ENCODE assay signal across 17 cellular contexts in genomic region chr1:180363596-180363995, GRCh38.
A peak's percentile ranks its signal among the peaks of the same experiment; 100 is the strongest.
DNase-seq lines count a peak whose midpoint lies in the region; ATAC-seq, FAIRE-seq and TF ChIP-seq lines count a peak whose summit lies in the region.
"Had no signal": no experiment of that assay in that cellular context is flagged by ENCODE, and none has a peak within 500 bp of the region (broad histone marks: within the 10 kb centered on the region; RNA-seq: fewer than 3 reads in every experiment).

No MANE protein-coding gene starts in this region.

- intact Hi-C loops in HepG2 (cut with micrococcal nuclease; ENCODE audit: unreplicated experiment) (no loop called here), right lobe of liver (cut with DNase I) (no loop called here), upper lobe of right lung (cut with DNase I) (no loop called here)
- intact Hi-C loops in dendritic cell treated with granulocyte-macrophage colony-stimulating factor and Interleukin-4, amounts not matched to agents 40 ng/mL and 50 ng/mL, for 4 days (cut with micrococcal nuclease), result no loop called here

- H3K27ac ChIP-seq in HepG2 (ENCODE audit: extremely low read length, insufficient read depth, low read length) (no peak overlapping the region), right lobe of liver (no peak overlapping the region), neutrophil (peak overlapping the region; percentile 0), upper lobe of right lung (no peak overlapping the region)
- H3K27ac ChIP-seq: BLaER1 treated with 17β-estradiol and CSF1 and Interleukin-3, amounts not matched to agents 10 nM and 100 nM; GM23248 had no signal

- H3K4me3 ChIP-seq in HepG2 (replicated peaks in 1 of 3; ENCODE audit: insufficient read depth in 1 of 3, low read depth in 2 of 3, low read length in 3 of 3), result no peak overlapping the region
- no peak overlapping the region for H3K4me3 ChIP-seq in right lobe of liver
- H3K4me3 ChIP-seq in neutrophil (ENCODE audit: low read depth in 1 of 2, low read length in 1 of 2), result no peak overlapping the region
- no peak overlapping the region for H3K4me3 ChIP-seq in upper lobe of right lung
- H3K4me3 ChIP-seq: BLaER1 treated with 17β-estradiol and CSF1 and Interleukin-3, amounts not matched to agents 10 nM and 100 nM; GM23248 had no signal

- H3K4me1 ChIP-seq in HepG2 (ENCODE audit: insufficient read depth, low read length), result peaks cover 8% of the 10 kb centered on the region
- H3K4me1 ChIP-seq in right lobe of liver, result no peaks in the 10 kb centered on the region
- peaks cover 9 to 20% of the 10 kb centered on the region in 2 experiments for H3K4me1 ChIP-seq in neutrophil (ENCODE audit: control insufficient read depth in 1 of 2, insufficient read depth in 1 of 2, low read depth in 1 of 2, low read length in 1 of 2)
- no peaks in the 10 kb centered on the region for H3K4me1 ChIP-seq in upper lobe of right lung
- H3K4me1 ChIP-seq: BLaER1 treated with 17β-estradiol and CSF1 and Interleukin-3, amounts not matched to agents 10 nM and 100 nM had no signal

- no peak for TF ChIP-seq RAD21 in HepG2 (CRISPR knock-in tag; IDR thresholded peaks at IDR 0.05)

- 0 out of 2 replicates have a peak, but pooled peaks cover 4% of the 10 kb centered on the region for H4K20me1 ChIP-seq in HepG2 (ENCODE audit: insufficient read depth, low read length)

- ATAC-seq in HepG2 (no peak), right lobe of liver (no peak), upper lobe of right lung (no peak)
- ATAC-seq: CD8-positive, alpha-beta T cell had no signal

- peak overlapping the region; percentile 64 for H3K27ac Mint-ChIP-seq in dendritic cell treated with granulocyte-macrophage colony-stimulating factor and Interleukin-4, amounts not matched to agents 40 ng/mL and 50 ng/mL, for 4 days
- H3K27ac Mint-ChIP-seq: B cell; CD8-positive, alpha-beta T cell had no signal

- peaks cover 8% of the 10 kb centered on the region for H3K4me1 Mint-ChIP-seq in dendritic cell treated with granulocyte-macrophage colony-stimulating factor and Interleukin-4, amounts not matched to agents 40 ng/mL and 50 ng/mL, for 4 days (ENCODE audit: low read depth)
- H3K4me1 Mint-ChIP-seq: B cell had no signal

- H3K9me3 ChIP-seq in HepG2 (ENCODE audit: low read length) (no peaks in the 10 kb centered on the region), right lobe of liver (no peaks in the 10 kb centered on the region), neutrophil (no peaks in the 10 kb centered on the region), upper lobe of right lung (no peaks in the 10 kb centered on the region)

- H3K9ac ChIP-seq in HepG2 (ENCODE audit: insufficient read depth, low read depth, low read length), result no peak overlapping the region
- H3K9ac ChIP-seq: BLaER1 treated with 17β-estradiol and CSF1 and Interleukin-3, amounts not matched to agents 10 nM and 100 nM; GM23248 had no signal

- H3K36me3 ChIP-seq in HepG2 (replicated peaks in 1 of 2; ENCODE audit: control insufficient read depth in 1 of 2, insufficient read depth in 2 of 2, low read length in 2 of 2) (0 out of 5 replicates have a peak, but pooled peaks cover 0 to 2% of the 10 kb centered on the region in 2 experiments), right lobe of liver (no peaks in the 10 kb centered on the region), neutrophil (no peaks in the 10 kb centered on the region), upper lobe of right lung (no peaks in the 10 kb centered on the region)

- BruUV-seq in HepG2 (replicated peaks; lab: Mats Ljungman, UMichigan), result no TSS peak

- DNase-seq in HepG2 (ENCODE audit: low spot score) (no peak), right lobe of liver (no peak), NCI-H82 (lab: John Stamatoyannopoulos, UW) (peak; percentile 65), upper lobe of right lung (no peak), UCSD-AML1 (lab: John Stamatoyannopoulos, UW; ENCODE audit: unreplicated experiment) (no peak)
- DNase-seq in activated CD4-positive, alpha-beta T cell treated with anti-CD3 and anti-CD28 coated beads, Interleukin-2, amount 50 U/mL, for 4 hours, result no peak
- DNase-seq: 8988T; CD8-positive, alpha-beta T cell; COR-L47; GM23248; H7 had no signal

- in situ Hi-C loops in HepG2 (cut with HindIII; ENCODE audit: extremely low pct_ligation_motif_present, low pct_unique_long_range_greater_than_20kb), result no loop called here

- WGBS in HepG2 (ENCODE audit: low lambda C conversion rate), result 97% methylated on average over 2 of the region's 2 CpGs
- WGBS in right lobe of liver (ENCODE audit: insufficient coverage, low coverage, low lambda C conversion rate, missing lambda C conversion rate), result 94% methylated on average over 2 of the region's 2 CpGs

- POLR2A ChIA-PET in HepG2 (lab: Yijun Ruan, JAX), result no interaction called here

- no peak overlapping the region for H2AFZ ChIP-seq in HepG2 (ENCODE audit: low read length)
- H2AFZ ChIP-seq: GM23248 had no signal

- CTCF ChIA-PET in HepG2 (lab: Yijun Ruan, JAX; ENCODE audit: low intra/inter-chr PET ratio, low total read pairs), result no interaction called here

- no peak overlapping the region for H3K4me2 ChIP-seq in HepG2 (ENCODE audit: low read depth, low read length)
- H3K4me2 ChIP-seq: BLaER1 treated with 17β-estradiol and CSF1 and Interleukin-3, amounts not matched to agents 10 nM and 100 nM had no signal

- no peaks in the 10 kb centered on the region for H3K79me2 ChIP-seq in HepG2 (ENCODE audit: insufficient read depth, low read length)

- TF ChIP-seq CTCF in HepG2 (CRISPR knock-in tag; IDR thresholded peaks at IDR 0.05) (no peak), right lobe of liver (IDR thresholded peaks at IDR 0.05) (no peak), neutrophil (IDR thresholded peaks at IDR 0.05) (no peak), upper lobe of right lung (IDR thresholded peaks at IDR 0.05) (no peak)

- H3K27me3 Mint-ChIP-seq in dendritic cell treated with granulocyte-macrophage colony-stimulating factor and Interleukin-4, amounts not matched to agents 40 ng/mL and 50 ng/mL, for 4 days, result no peaks in the 10 kb centered on the region
- H3K27me3 Mint-ChIP-seq: B cell had no signal

- TF ChIP-seq POLR2A in HepG2 (IDR thresholded peaks at IDR 0.05; ENCODE audit: insufficient read depth in 1 of 2, low read depth in 2 of 2, low read length in 2 of 2) (no peak), right lobe of liver (IDR thresholded peaks at IDR 0.05) (no peak)

- FAIRE-seq in HepG2 (lab: Jason Lieb, UNC), result no peak
- FAIRE-seq: GM12891, HTR-8/SVneo had no signal

- H3K36me3 Mint-ChIP-seq in dendritic cell treated with granulocyte-macrophage colony-stimulating factor and Interleukin-4, amounts not matched to agents 40 ng/mL and 50 ng/mL, for 4 days (ENCODE audit: low read depth), result no peaks in the 10 kb centered on the region

- H3K27me3 ChIP-seq in HepG2 (ENCODE audit: control insufficient read depth in 1 of 2, insufficient read depth in 2 of 2, low read length in 2 of 2) (no peaks in the 10 kb centered on the region), right lobe of liver (no peaks in the 10 kb centered on the region), neutrophil (no peaks in the 10 kb centered on the region), upper lobe of right lung (no peaks in the 10 kb centered on the region)
- H3K27me3 ChIP-seq: BLaER1 treated with 17β-estradiol and CSF1 and Interleukin-3, amounts not matched to agents 10 nM and 100 nM had no signal

- TF ChIP-seq EP300 in HepG2 (IDR thresholded peaks at IDR 0.05; ENCODE audit: low read depth in 2 of 2, low read length in 2 of 2), result no peak
- TF ChIP-seq EP300 in HepG2 (CRISPR knock-in tag; IDR thresholded peaks at IDR 0.05; ENCODE audit: borderline replicate concordance), result no peak

- H3K4me3 Mint-ChIP-seq in dendritic cell treated with granulocyte-macrophage colony-stimulating factor and Interleukin-4, amounts not matched to agents 40 ng/mL and 50 ng/mL, for 4 days, result peak overlapping the region; percentile 5
- H3K4me3 Mint-ChIP-seq: B cell; CD8-positive, alpha-beta T cell had no signal

- peaks cover 9% of the 10 kb centered on the region for H3K9me3 Mint-ChIP-seq in dendritic cell treated with granulocyte-macrophage colony-stimulating factor and Interleukin-4, amounts not matched to agents 40 ng/mL and 50 ng/mL, for 4 days

TF ChIP-seq in HepG2, 621 proteins besides CTCF, POLR2A, EP300 and RAD21:
- TF ChIP-seq BCL6 (CRISPR knock-in tag; IDR thresholded peaks at IDR 0.05), result 0 out of 2 replicates have a peak, but pooled peaks have one; percentile 18
- peak; percentile 51; the same call in 1 of the 2 replicates for TF ChIP-seq RARA (CRISPR knock-in tag; IDR thresholded peaks at IDR 0.05)
- no peak for TF ChIP-seq SRSF4 (IDR thresholded peaks at IDR 0.05; ENCODE audit: low read depth, low read length, poor library complexity, severe bottlenecking)
